Comparison of ENCODE assay signal across 23 cellular contexts in genomic region chr12:57273516-57273915, GRCh38. TPM values are rescaled to one million over a fixed set of nuclear protein-coding genes. Genes with fewer than 3 reads are reported as not detected.
"Had no signal": no experiment of that assay in that cellular context is flagged by ENCODE, and none has a peak within 500 bp of the region (broad histone marks: within the 10 kb centered on the region; RNA-seq: fewer than 3 reads in every experiment).

No MANE protein-coding gene starts in this region.

- ATAC-seq: activated CD4-positive, CD25-positive, alpha-beta regulatory T cell treated with anti-CD3 and anti-CD28 coated beads, Interleukin-2, amount 50 U/mL, for 24 hours; activated T-cell treated with anti-CD3 and anti-CD28 coated beads, Interleukin-2, amount 50 U/mL, for 72 hours had no signal

- H3K27ac ChIP-seq: brain microvascular endothelial cell, esophagus muscularis mucosa, sigmoid colon, spleen, thoracic aorta, upper lobe of left lung had no signal

- H3K9me3 Mint-ChIP-seq: activated CD4-positive, alpha-beta memory T cell treated with anti-CD3 and anti-CD28 coated beads, Interleukin-2, amount 10 ng/mL, durations not matched to agents 7 days and 5 days; activated CD4-positive, alpha-beta T cell treated with anti-CD3 and anti-CD28 coated beads, Interleukin-2, amount 10 ng/mL, durations not matched to agents 24 days and 14 days; activated naive CD4-positive, alpha-beta T cell treated with anti-CD3 and anti-CD28 coated beads, Interleukin-2, amount 50 U/mL, for 24 hours; activated T-cell treated with anti-CD3 and anti-CD28 coated beads, Interleukin-2, amount 50 U/mL, for 72 hours; neural crest cell had no signal

- DNase-seq: activated CD4-positive, alpha-beta memory T cell treated with anti-CD3 and anti-CD28 coated beads, Interleukin-2, amount 10 ng/mL, durations not matched to agents 7 days and 5 days; activated CD4-positive, alpha-beta T cell treated with anti-CD3 and anti-CD28 coated beads, Interleukin-2, amount 10 ng/mL, durations not matched to agents 24 days and 14 days; activated effector memory CD4-positive, alpha-beta T cell treated with anti-CD3 and anti-CD28 coated beads, Interleukin-2, amount 50 U/mL, for 16 hours; activated T-cell treated with anti-CD3 and anti-CD28 coated beads, Interleukin-2, amount 50 U/mL, for 72 hours; aorta; brain microvascular endothelial cell; central memory CD4-positive, alpha-beta T cell; effector memory CD4-positive, alpha-beta T cell; glutamatergic neuron; hypothalamus; occipital lobe; sigmoid colon; spleen; stimulated activated CD4-positive, alpha-beta T cell treated with anti-CD3 and anti-CD28 coated beads, Interleukin-4, amount 100 ng/mL, for 1 hour; stimulated activated naive CD4-positive, alpha-beta T cell treated with Interleukin-2 at 50 U/mL for 16 hours; upper lobe of left lung had no signal

- H3K4me1 ChIP-seq: upper lobe of left lung had no signal

- H3K27me3 ChIP-seq: brain microvascular endothelial cell, esophagus muscularis mucosa, sigmoid colon, spleen, upper lobe of left lung had no signal

- H3K9me3 ChIP-seq: esophagus muscularis mucosa, sigmoid colon, spleen, thoracic aorta, upper lobe of left lung had no signal

- H3K4me3 Mint-ChIP-seq: activated CD4-positive, alpha-beta memory T cell treated with anti-CD3 and anti-CD28 coated beads, Interleukin-2, amount 10 ng/mL, durations not matched to agents 7 days and 5 days; activated CD4-positive, alpha-beta T cell treated with anti-CD3 and anti-CD28 coated beads, Interleukin-2, amount 10 ng/mL, durations not matched to agents 24 days and 14 days; activated naive CD4-positive, alpha-beta T cell treated with anti-CD3 and anti-CD28 coated beads, Interleukin-2, amount 50 U/mL, for 24 hours; activated T-cell treated with anti-CD3 and anti-CD28 coated beads, Interleukin-2, amount 50 U/mL, for 72 hours; neural crest cell had no signal

- H3K27me3 Mint-ChIP-seq: activated CD4-positive, alpha-beta memory T cell treated with anti-CD3 and anti-CD28 coated beads, Interleukin-2, amount 10 ng/mL, durations not matched to agents 7 days and 5 days; activated CD4-positive, alpha-beta T cell treated with anti-CD3 and anti-CD28 coated beads, Interleukin-2, amount 10 ng/mL, durations not matched to agents 24 days and 14 days; activated naive CD4-positive, alpha-beta T cell treated with anti-CD3 and anti-CD28 coated beads, Interleukin-2, amount 50 U/mL, for 24 hours had no signal

- H3K4me3 ChIP-seq: esophagus muscularis mucosa, sigmoid colon, spleen, thoracic aorta, upper lobe of left lung had no signal

- H3K27ac Mint-ChIP-seq: activated CD4-positive, alpha-beta memory T cell treated with anti-CD3 and anti-CD28 coated beads, Interleukin-2, amount 10 ng/mL, durations not matched to agents 7 days and 5 days; activated CD4-positive, alpha-beta T cell treated with anti-CD3 and anti-CD28 coated beads, Interleukin-2, amount 10 ng/mL, durations not matched to agents 24 days and 14 days; activated T-cell treated with anti-CD3 and anti-CD28 coated beads, Interleukin-2, amount 50 U/mL, for 72 hours had no signal

RNA-seq across cellular contexts. Expression of gene NXPH4, which starts 56.9 kb away (rescaled TPM):
- total RNA-seq: esophagus muscularis mucosa, liver, mononuclear cell, sigmoid colon had no signal
